Comparison of ENCODE assay signal across 1 cellular context in the genomic region with DNA sequence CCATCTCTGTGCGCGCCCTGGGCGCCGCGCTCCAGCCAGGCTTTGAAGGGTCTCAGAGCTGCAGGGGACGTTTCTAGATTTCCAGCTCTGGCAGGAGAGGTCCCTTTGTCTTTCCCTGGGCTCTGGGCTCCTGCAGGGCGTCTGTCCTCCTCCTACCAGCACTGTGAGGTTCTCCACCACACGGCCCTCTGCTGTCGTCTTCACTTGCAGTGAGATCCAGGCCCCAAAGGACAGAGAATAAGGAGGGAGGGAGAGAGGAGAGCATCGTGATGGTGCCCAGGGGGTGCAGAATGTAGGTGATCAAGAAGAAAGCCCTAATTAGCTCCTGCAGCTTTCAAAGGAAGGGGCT.
TF ChIP-seq lines count a peak whose summit lies in the region.

No MANE protein-coding gene starts in this region.

TF ChIP-seq in A549, 52 proteins besides CTCF, POLR2A, EP300 and RAD21:
- TF ChIP-seq, protein P1, sequence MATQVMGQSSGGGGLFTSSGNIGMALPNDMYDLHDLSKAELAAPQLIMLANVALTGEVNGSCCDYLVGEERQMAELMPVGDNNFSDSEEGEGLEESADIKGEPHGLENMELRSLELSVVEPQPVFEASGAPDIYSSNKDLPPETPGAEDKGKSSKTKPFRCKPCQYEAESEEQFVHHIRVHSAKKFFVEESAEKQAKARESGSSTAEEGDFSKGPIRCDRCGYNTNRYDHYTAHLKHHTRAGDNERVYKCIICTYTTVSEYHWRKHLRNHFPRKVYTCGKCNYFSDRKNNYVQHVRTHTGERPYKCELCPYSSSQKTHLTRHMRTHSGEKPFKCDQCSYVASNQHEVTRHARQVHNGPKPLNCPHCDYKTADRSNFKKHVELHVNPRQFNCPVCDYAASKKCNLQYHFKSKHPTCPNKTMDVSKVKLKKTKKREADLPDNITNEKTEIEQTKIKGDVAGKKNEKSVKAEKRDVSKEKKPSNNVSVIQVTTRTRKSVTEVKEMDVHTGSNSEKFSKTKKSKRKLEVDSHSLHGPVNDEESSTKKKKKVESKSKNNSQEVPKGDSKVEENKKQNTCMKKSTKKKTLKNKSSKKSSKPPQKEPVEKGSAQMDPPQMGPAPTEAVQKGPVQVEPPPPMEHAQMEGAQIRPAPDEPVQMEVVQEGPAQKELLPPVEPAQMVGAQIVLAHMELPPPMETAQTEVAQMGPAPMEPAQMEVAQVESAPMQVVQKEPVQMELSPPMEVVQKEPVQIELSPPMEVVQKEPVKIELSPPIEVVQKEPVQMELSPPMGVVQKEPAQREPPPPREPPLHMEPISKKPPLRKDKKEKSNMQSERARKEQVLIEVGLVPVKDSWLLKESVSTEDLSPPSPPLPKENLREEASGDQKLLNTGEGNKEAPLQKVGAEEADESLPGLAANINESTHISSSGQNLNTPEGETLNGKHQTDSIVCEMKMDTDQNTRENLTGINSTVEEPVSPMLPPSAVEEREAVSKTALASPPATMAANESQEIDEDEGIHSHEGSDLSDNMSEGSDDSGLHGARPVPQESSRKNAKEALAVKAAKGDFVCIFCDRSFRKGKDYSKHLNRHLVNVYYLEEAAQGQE (IDR thresholded peaks at IDR 0.05) = no peak
- TF ChIP-seq NFE2L2 (conservative IDR thresholded peaks at IDR 0.05; ENCODE audit: low read length) = no peak
- TF ChIP-seq MAFK (IDR thresholded peaks at IDR 0.05; ENCODE audit: partially characterized antibody) = no peak
